19 cellular contexts compared by ENCODE assay signal in the genomic region with DNA sequence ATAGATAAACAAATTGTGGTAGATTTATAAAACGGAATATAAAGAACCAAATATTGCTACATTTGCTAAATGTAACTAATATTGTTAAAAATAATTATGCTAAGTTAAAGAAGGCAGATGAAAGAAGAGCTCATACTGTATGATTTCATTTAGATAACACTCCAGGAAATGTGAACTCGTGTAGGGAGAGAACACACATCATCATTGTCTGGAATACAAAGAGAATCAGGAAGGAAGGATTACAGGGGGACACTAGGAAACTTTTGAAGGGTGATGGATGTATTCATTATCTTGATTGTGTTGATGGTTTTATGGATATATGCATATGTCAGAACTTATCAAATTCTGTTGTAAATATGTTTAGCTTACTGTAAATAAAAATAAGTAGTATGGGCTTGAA.
"Had no signal": no experiment of that assay in that cellular context is flagged by ENCODE, and none has a peak within 500 bp of the region (broad histone marks: within the 10 kb centered on the region; RNA-seq: fewer than 3 reads in every experiment).

No MANE protein-coding gene starts in this region.

- H3K27me3 ChIP-seq: brain microvascular endothelial cell, gastrocnemius medialis, heart right ventricle, neural progenitor cell, pancreas, tibial artery had no signal

- H3K9me3 ChIP-seq: gastrocnemius medialis, lower lobe of right lung, pancreas, tibial artery had no signal

- FAIRE-seq: urothelium cell line had no signal

- H3K4me1 ChIP-seq: gastrocnemius medialis, lower lobe of right lung, pancreas had no signal

- H3K27ac ChIP-seq: brain microvascular endothelial cell, gastrocnemius medialis, heart right ventricle, lower lobe of right lung, neural progenitor cell, pancreas, tibial artery had no signal

- ATAC-seq: activated CD8-positive, alpha-beta T cell treated with anti-CD3 and anti-CD28 coated beads, Interleukin-2, amount 10 ng/mL, durations not matched to agents 7 days and 5 days; gastrocnemius medialis; heart right ventricle; left colon; lower lobe of right lung had no signal

- DNase-seq: activated B cell treated with CpG ODN at 0.5 μM for 24 hours; activated CD4-positive, alpha-beta T cell treated with anti-CD3 and anti-CD28 coated beads, Interleukin-2, amount 10 ng/mL, durations not matched to agents 24 days and 14 days; activated CD8-positive, alpha-beta memory T cell treated with anti-CD3 and anti-CD28 coated beads, Interleukin-2, amount 50 U/mL, for 4 hours; activated CD8-positive, alpha-beta T cell treated with anti-CD3 and anti-CD28 coated beads, Interleukin-2, amount 10 ng/mL, durations not matched to agents 7 days and 5 days; activated gamma-delta T cell treated with Interleukin-2 at 50 U/mL for 16 hours; activated T-cell treated with anti-CD3 and anti-CD28 coated beads, Interleukin-2, amount 50 U/mL, for 48 hours; amygdala; brain microvascular endothelial cell; cortex of kidney; effector memory CD4-positive, alpha-beta T cell; gastrocnemius medialis; heart right ventricle; left colon; lower lobe of right lung; midbrain; pancreas; tibial artery had no signal

- H3K4me3 ChIP-seq: gastrocnemius medialis, heart right ventricle, lower lobe of right lung, neural progenitor cell, pancreas, tibial artery had no signal

- H3K4me2 ChIP-seq: neural progenitor cell had no signal

- H3K9ac ChIP-seq: neural progenitor cell had no signal

- H3K36me3 ChIP-seq: brain microvascular endothelial cell, gastrocnemius medialis, heart right ventricle, lower lobe of right lung, neural progenitor cell, pancreas, tibial artery had no signal
